16 cellular contexts compared by ENCODE assay signal in genomic region chr1:20248954-20249612, GRCh38. TPM values are rescaled to one million over a fixed set of nuclear protein-coding genes. Genes with fewer than 3 reads are reported as not detected.
DNase-seq lines count a peak whose midpoint lies in the region; ATAC-seq, FAIRE-seq and TF ChIP-seq lines count a peak whose summit lies in the region.
"Had no signal": no experiment of that assay in that cellular context is flagged by ENCODE, and none has a peak within 500 bp of the region (broad histone marks: within the 10 kb centered on the region; RNA-seq: fewer than 3 reads in every experiment).

No MANE protein-coding gene starts in this region.

- H3K4me3 Mint-ChIP-seq in activated T-cell treated with anti-CD3 and anti-CD28 coated beads, Interleukin-2, amount 50 U/mL, for 4 hours, result peak overlapping the region; percentile 39
- peak overlapping the region; percentile 48 to 82 (median 68) for H3K4me3 Mint-ChIP-seq in naive thymus-derived CD8-positive, alpha-beta T cell
- H3K4me3 Mint-ChIP-seq: mesothelial cell of epicardium had no signal

- no peak for FAIRE-seq in D721Med (lab: Jason Lieb, UNC)
- FAIRE-seq: endometrium had no signal

- DNase-seq in activated T-cell treated with anti-CD3 and anti-CD28 coated beads for 24 hours (ENCODE audit: low read depth), result peak; percentile 7
- no peak for DNase-seq in activated T-cell treated with anti-CD3 and anti-CD28 coated beads, Interleukin-2, amount 50 U/mL, for 1 hour
- DNase-seq in activated T-cell treated with anti-CD3 and anti-CD28 coated beads, Interleukin-2, amount 50 U/mL, for 4 hours, result no peak
- peak in 6 of 10 donors; percentile 4 to 43 (median 22) for DNase-seq in naive thymus-derived CD8-positive, alpha-beta T cell
- no peak for DNase-seq in D721Med (ENCODE audit: insufficient read length, low spot score)
- no peak for DNase-seq in brain microvascular endothelial cell
- DNase-seq: amygdala, MV-4-11, right lobe of liver had no signal

- H3K27me3 Mint-ChIP-seq in activated T-cell treated with anti-CD3 and anti-CD28 coated beads, Interleukin-2, amount 50 U/mL, for 4 hours (ENCODE audit: low read depth), result no peaks in the 10 kb centered on the region
- peaks cover 0 to 9% (median 3%) of the 10 kb centered on the region in 5 donors for H3K27me3 Mint-ChIP-seq in naive thymus-derived CD8-positive, alpha-beta T cell

- H3K27ac ChIP-seq in brain microvascular endothelial cell, result no peak overlapping the region
- H3K27ac ChIP-seq: right lobe of liver had no signal

- no peaks in the 10 kb centered on the region for H3K9me3 Mint-ChIP-seq in activated T-cell treated with anti-CD3 and anti-CD28 coated beads, Interleukin-2, amount 50 U/mL, for 4 hours
- H3K9me3 Mint-ChIP-seq in naive thymus-derived CD8-positive, alpha-beta T cell, result no peaks in the 10 kb centered on the region
- H3K9me3 Mint-ChIP-seq: mesothelial cell of epicardium had no signal

- H3K36me3 ChIP-seq in brain microvascular endothelial cell (replicated peaks), result no peaks in the 10 kb centered on the region
- H3K36me3 ChIP-seq: right lobe of liver had no signal

- in situ Hi-C loops in brain microvascular endothelial cell (cut with HindIII; ENCODE audit: low pct_ligation_motif_present, low sequenced_read_pairs), result no loop called here

- no peaks in the 10 kb centered on the region for H3K27me3 ChIP-seq in brain microvascular endothelial cell (replicated peaks)
- H3K27me3 ChIP-seq: right lobe of liver had no signal

- no peak overlapping the region for H3K4me3 ChIP-seq in brain microvascular endothelial cell (ENCODE audit: low read depth, low read length)
- H3K4me3 ChIP-seq: right lobe of liver had no signal

- peaks cover 19% of the 10 kb centered on the region for H3K4me1 Mint-ChIP-seq in activated T-cell treated with anti-CD3 and anti-CD28 coated beads, Interleukin-2, amount 50 U/mL, for 4 hours (ENCODE audit: low read depth)
- H3K4me1 Mint-ChIP-seq in naive thymus-derived CD8-positive, alpha-beta T cell, result peaks cover 8 to 18% (median 13%) of the 10 kb centered on the region in 4 donors

- peak overlapping the region; percentile 74 to 99 (median 95) for H3K27ac Mint-ChIP-seq in naive thymus-derived CD8-positive, alpha-beta T cell
- H3K27ac Mint-ChIP-seq: mesothelial cell of epicardium had no signal

- POLR2A ChIA-PET in naive thymus-derived CD8-positive, alpha-beta T cell (lab: Charles Lee), result no interaction called here

- no peak for TF ChIP-seq CTCF in D721Med (IDR thresholded peaks at IDR 0.05; ENCODE audit: insufficient read depth, missing control alignments)
- TF ChIP-seq CTCF in brain microvascular endothelial cell (IDR thresholded peaks at IDR 0.05; ENCODE audit: low read depth, low read length, missing control alignments), result no peak

- H3K36me3 Mint-ChIP-seq in activated T-cell treated with anti-CD3 and anti-CD28 coated beads, Interleukin-2, amount 50 U/mL, for 4 hours (ENCODE audit: insufficient read depth), result no peaks in the 10 kb centered on the region
- no peaks in the 10 kb centered on the region for H3K36me3 Mint-ChIP-seq in naive thymus-derived CD8-positive, alpha-beta T cell
- H3K36me3 Mint-ChIP-seq: mesothelial cell of epicardium had no signal

- peak; percentile 88 to 91 for ATAC-seq in activated T-cell treated with anti-CD3 and anti-CD28 coated beads, Interleukin-2, amount 50 U/mL, for 4 hours
- peak; percentile 79 to 95 for ATAC-seq in naive thymus-derived CD8-positive, alpha-beta T cell
- ATAC-seq in HG03139 (IDR thresholded peaks at IDR 0.05; ENCODE audit: unreplicated experiment) (no peak), HG03135 (IDR thresholded peaks at IDR 0.05; ENCODE audit: unreplicated experiment) (no peak)
- ATAC-seq: HCT116 had no signal

RNA-seq across cellular contexts. Expression of gene VWA5B1, which starts 41.6 kb away (rescaled TPM):
- total RNA-seq in activated T-cell treated with anti-CD3 and anti-CD28 coated beads, Interleukin-2, amount 50 U/mL, for 4 hours, result not detected
- not detected for total RNA-seq in naive thymus-derived CD8-positive, alpha-beta T cell
- polyA plus RNA-seq in naive thymus-derived CD8-positive, alpha-beta T cell, result under 1 TPM in 1 of 3 donors, not detected in 2; 0.06 TPM
- total RNA-seq: A673, right lobe of liver, subcutaneous adipose tissue had no signal

Comparison
In these comparisons a context has a peak if more than half of its experiments do, and no peak if none do; other contexts are left out.
1. DNase-seq: peak in activated T-cell treated with anti-CD3 and anti-CD28 coated beads for 24 hours (single experiment) and naive thymus-derived CD8-positive, alpha-beta T cell (6 of 10); none in activated T-cell treated with anti-CD3 and anti-CD28 coated beads, Interleukin-2, amount 50 U/mL, for 1 hour (single experiment), activated T-cell treated with anti-CD3 and anti-CD28 coated beads, Interleukin-2, amount 50 U/mL, for 4 hours (single experiment), D721Med (single experiment) and brain microvascular endothelial cell (single experiment).
2. ATAC-seq: peak in activated T-cell treated with anti-CD3 and anti-CD28 coated beads, Interleukin-2, amount 50 U/mL, for 4 hours (2 of 2) and naive thymus-derived CD8-positive, alpha-beta T cell (2 of 2); none in HG03139 (single experiment) and HG03135 (single experiment).